22 cellular contexts compared by ENCODE assay signal in the genomic region with DNA sequence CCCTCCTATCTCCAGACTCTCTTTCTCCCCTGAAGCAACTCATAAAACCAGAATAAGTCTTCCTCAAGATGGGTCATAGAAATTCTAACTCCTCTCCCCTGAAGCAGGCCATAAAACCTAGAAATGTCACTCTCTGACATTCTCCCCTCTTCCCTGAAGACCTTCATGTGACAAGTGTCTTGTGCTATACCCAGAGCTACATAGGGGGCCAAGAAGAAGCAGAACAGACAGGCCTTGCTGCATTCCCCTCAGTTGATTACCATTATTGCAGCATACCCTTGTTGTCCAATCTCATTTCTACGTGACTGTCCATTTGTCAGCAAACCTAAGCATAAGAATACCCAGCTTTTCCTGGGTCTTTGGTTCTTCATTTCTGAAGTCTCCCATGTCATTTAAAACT.
"Had no signal": no experiment of that assay in that cellular context is flagged by ENCODE, and none has a peak within 500 bp of the region (broad histone marks: within the 10 kb centered on the region; RNA-seq: fewer than 3 reads in every experiment).

No MANE protein-coding gene starts in this region.

- H3K9me3 ChIP-seq: esophagus muscularis mucosa, left ventricle myocardium inferior, spleen, suprapubic skin, tibial artery had no signal

- H3K27me3 Mint-ChIP-seq: activated naive CD8-positive, alpha-beta T cell; central memory CD8-positive, alpha-beta T cell had no signal

- H3K4me1 ChIP-seq: esophagus muscularis mucosa, tibial artery had no signal

- H3K36me3 Mint-ChIP-seq: natural killer cell had no signal

- H3K27me3 ChIP-seq: esophagus muscularis mucosa, foreskin keratinocyte, spleen, suprapubic skin, tibial artery had no signal

- H3K4me3 ChIP-seq: esophagus muscularis mucosa, left ventricle myocardium inferior, lung, spleen, suprapubic skin, tibial artery had no signal

- H3K27ac ChIP-seq: esophagus muscularis mucosa, foreskin keratinocyte, left ventricle myocardium inferior, spleen, suprapubic skin, tibial artery had no signal

- H3K36me3 ChIP-seq: esophagus muscularis mucosa, left ventricle myocardium inferior, spleen, suprapubic skin, tibial artery had no signal

- H3K4me3 Mint-ChIP-seq: activated naive CD8-positive, alpha-beta T cell; central memory CD8-positive, alpha-beta T cell; natural killer cell had no signal

- H3K9me3 Mint-ChIP-seq: central memory CD8-positive, alpha-beta T cell; natural killer cell had no signal

- DNase-seq: activated CD4-positive, alpha-beta T cell treated with anti-CD3 and anti-CD28 coated beads for 48 hours; activated CD4-positive, alpha-beta T cell treated with anti-CD3 and anti-CD28 coated beads, Interleukin-2, amount 50 U/mL, for 48 hours; activated CD8-positive, alpha-beta memory T cell treated with anti-CD3 and anti-CD28 coated beads for 24 hours; activated effector memory CD4-positive, alpha-beta T cell treated with Interleukin-2 at 50 U/mL for 16 hours; activated naive CD4-positive, alpha-beta T cell treated with Interleukin-2 at 50 U/mL for 16 hours; anterior cingulate cortex; dermis blood vessel endothelial cell; effector CD4-positive, alpha-beta T cell; foreskin keratinocyte; left ventricle myocardium inferior; mesendoderm; natural killer cell; posterior cingulate gyrus; right cardiac atrium; spleen; stimulated activated naive CD4-positive, alpha-beta T cell; tibial artery had no signal

- H3K27ac Mint-ChIP-seq: activated naive CD8-positive, alpha-beta T cell; natural killer cell had no signal

- ATAC-seq: foreskin keratinocyte, natural killer cell, right cardiac atrium had no signal
